In the genomic region with DNA sequence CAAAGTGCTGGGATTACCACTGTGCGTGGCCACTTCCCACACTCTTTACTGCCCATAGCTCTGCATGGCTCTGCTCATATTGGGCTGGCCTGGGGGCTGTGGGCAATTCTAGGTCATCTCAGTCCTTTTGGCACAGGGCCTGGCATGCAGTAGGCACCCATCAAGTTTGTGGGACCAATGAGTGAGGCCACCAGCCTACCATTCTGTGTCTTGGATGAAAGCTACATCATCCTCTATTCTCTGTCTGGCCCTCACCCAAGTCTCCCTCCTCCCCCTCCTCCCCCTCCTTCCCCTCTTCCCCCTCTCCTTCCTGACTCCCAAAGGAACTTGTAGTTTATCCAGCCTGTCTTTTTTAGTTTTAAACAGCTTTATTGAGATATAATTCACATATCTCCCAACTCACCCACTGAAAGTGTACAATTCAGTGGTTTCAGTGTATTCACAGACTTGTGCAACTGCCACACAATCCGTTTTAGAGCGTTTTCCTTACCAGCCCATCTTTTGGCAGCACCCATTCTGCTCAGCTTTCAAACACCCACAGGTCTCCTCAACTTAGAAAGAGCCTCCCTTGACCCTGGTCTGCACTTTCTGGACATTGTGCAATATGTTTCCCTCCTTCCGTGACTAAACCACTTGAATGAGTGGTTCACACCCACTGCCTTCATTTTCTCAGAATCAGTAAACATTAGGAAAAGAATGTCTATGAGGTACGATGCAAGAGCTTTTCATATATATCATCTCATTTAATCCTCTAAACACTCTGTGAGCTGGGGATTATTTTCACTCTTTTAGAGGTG, we compare ENCODE assay signal across 1 cellular context.
TF ChIP-seq lines count a peak whose summit lies in the region.

No MANE protein-coding gene starts in this region.

TF ChIP-seq in GM12878, 131 proteins besides CTCF, POLR2A, EP300 and RAD21:
- TF ChIP-seq SMARCA5 (IDR thresholded peaks at IDR 0.05) (no peak), IKZF1 (conservative IDR thresholded peaks at IDR 0.05) (peak; percentile 27; the same call in 1 of the 2 replicates), RUNX3 (IDR thresholded peaks at IDR 0.05; ENCODE audit: low read length) (0 out of 2 replicates have a peak, but pooled peaks have one; percentile 16)
- TF ChIP-seq, protein P1, sequence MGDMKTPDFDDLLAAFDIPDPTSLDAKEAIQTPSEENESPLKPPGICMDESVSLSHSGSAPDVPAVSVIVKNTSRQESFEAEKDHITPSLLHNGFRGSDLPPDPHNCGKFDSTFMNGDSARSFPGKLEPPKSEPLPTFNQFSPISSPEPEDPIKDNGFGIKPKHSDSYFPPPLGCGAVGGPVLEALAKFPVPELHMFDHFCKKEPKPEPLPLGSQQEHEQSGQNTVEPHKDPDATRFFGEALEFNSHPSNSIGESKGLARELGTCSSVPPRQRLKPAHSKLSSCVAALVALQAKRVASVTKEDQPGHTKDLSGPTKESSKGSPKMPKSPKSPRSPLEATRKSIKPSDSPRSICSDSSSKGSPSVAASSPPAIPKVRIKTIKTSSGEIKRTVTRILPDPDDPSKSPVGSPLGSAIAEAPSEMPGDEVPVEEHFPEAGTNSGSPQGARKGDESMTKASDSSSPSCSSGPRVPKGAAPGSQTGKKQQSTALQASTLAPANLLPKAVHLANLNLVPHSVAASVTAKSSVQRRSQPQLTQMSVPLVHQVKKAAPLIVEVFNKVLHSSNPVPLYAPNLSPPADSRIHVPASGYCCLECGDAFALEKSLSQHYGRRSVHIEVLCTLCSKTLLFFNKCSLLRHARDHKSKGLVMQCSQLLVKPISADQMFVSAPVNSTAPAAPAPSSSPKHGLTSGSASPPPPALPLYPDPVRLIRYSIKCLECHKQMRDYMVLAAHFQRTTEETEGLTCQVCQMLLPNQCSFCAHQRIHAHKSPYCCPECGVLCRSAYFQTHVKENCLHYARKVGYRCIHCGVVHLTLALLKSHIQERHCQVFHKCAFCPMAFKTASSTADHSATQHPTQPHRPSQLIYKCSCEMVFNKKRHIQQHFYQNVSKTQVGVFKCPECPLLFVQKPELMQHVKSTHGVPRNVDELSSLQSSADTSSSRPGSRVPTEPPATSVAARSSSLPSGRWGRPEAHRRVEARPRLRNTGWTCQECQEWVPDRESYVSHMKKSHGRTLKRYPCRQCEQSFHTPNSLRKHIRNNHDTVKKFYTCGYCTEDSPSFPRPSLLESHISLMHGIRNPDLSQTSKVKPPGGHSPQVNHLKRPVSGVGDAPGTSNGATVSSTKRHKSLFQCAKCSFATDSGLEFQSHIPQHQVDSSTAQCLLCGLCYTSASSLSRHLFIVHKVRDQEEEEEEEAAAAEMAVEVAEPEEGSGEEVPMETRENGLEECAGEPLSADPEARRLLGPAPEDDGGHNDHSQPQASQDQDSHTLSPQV (IDR thresholded peaks at IDR 0.05): no peak
